In genomic region chr1:155050560-155051341, GRCh38 we compare ENCODE assay signal across 8 cellular contexts. TPM values are rescaled to one million over a fixed set of nuclear protein-coding genes. Genes with fewer than 3 reads are reported as not detected.
DNase-seq lines count a peak whose midpoint lies in the region; ATAC-seq, FAIRE-seq and TF ChIP-seq lines count a peak whose summit lies in the region.

Gene ADAM15, plus strand, starts transcription at chr1:155051316. Its CDS starts 71 bp downstream, at chr1:155051387.

- FAIRE-seq in H54 (lab: Jason Lieb, UNC), result no peak
- FAIRE-seq in urothelium cell line (lab: Jason Lieb, UNC), result no peak

- peak; percentile 79 for DNase-seq in EL
- DNase-seq in H54 (ENCODE audit: insufficient read length, low spot score), result peak; percentile 94
- DNase-seq in MV-4-11 (lab: John Stamatoyannopoulos, UW), result peak; percentile 71
- peak; percentile 38 for DNase-seq in amniotic stem cell (lab: John Stamatoyannopoulos, UW)
- peak; percentile 93 for DNase-seq in left ventricle myocardium superior
- no peak for DNase-seq in pulmonary artery endothelial cell (ENCODE audit: low read depth, low spot score)
- peak; percentile 95 for DNase-seq in urothelium cell line (ENCODE audit: low spot score)

- intact Hi-C loops in T-helper 1 cell treated with Interleukin-12 subunit alpha and Interleukin-12 subunit beta and Interleukin-4 antibody, amounts not matched to agents 30 ng/mL and 1 ng/mL, for 36 hours (cut with micrococcal nuclease), result loop anchor here (1.0 to 2.0 kb wide), 7 partner anchors 11 to 491 kb away; partner anchors contain the start of genes CKS1B, FLAD1 and ZBTB7B
- intact Hi-C loops in left ventricle myocardium superior (cut with micrococcal nuclease), result no loop called here

- peak; percentile 81 for TF ChIP-seq POLR2A in H54 (IDR thresholded peaks at IDR 0.05; ENCODE audit: low read depth, low read length)

- ATAC-seq in left ventricle myocardium superior, result peak; percentile 91

RNA-seq across cellular contexts. Expression of gene ADAM15, which starts in this region (rescaled TPM):
- 51.6 and 53.2 TPM in 2 replicates for total RNA-seq in T-helper 1 cell treated with Interleukin-12 subunit alpha and Interleukin-12 subunit beta and Interleukin-4 antibody, amounts not matched to agents 30 ng/mL and 1 ng/mL, for 36 hours
- 84.2 TPM for total RNA-seq in left ventricle myocardium superior
- 265 and 328 TPM in 2 replicates for total RNA-seq in pulmonary artery endothelial cell
